In genomic region chr12:15688202-15688736, GRCh38 we compare ENCODE assay signal across 8 cellular contexts.
DNase-seq lines count a peak whose midpoint lies in the region; ATAC-seq and TF ChIP-seq lines count a peak whose summit lies in the region.

No MANE protein-coding gene starts in this region.

- H3K4me3 ChIP-seq in BE2C (ENCODE audit: low read depth, low read length) = peak overlapping the region; percentile 13; the same call in 1 of the 2 replicates
- peak overlapping the region; percentile 50 for H3K4me3 ChIP-seq in brain microvascular endothelial cell (ENCODE audit: low read depth, low read length)

- H3K36me3 Mint-ChIP-seq in progenitor cell of endocrine pancreas (ENCODE audit: insufficient read depth) = no peaks in the 10 kb centered on the region

- H3K27me3 Mint-ChIP-seq in progenitor cell of endocrine pancreas = no peaks in the 10 kb centered on the region

- H3K9me3 ChIP-seq in BE2C = no peaks in the 10 kb centered on the region

- no peak overlapping the region for H3K27ac Mint-ChIP-seq in progenitor cell of endocrine pancreas

- H3K4me3 Mint-ChIP-seq in progenitor cell of endocrine pancreas (ENCODE audit: low read depth) = no peak overlapping the region

- no peaks in the 10 kb centered on the region for H3K9me3 Mint-ChIP-seq in progenitor cell of endocrine pancreas (ENCODE audit: low read depth)

- in situ Hi-C loops in brain microvascular endothelial cell (cut with HindIII; ENCODE audit: low pct_ligation_motif_present, low sequenced_read_pairs) = no loop called here

- H3K4me1 Mint-ChIP-seq in progenitor cell of endocrine pancreas (ENCODE audit: low read depth) = peaks cover 7% of the 10 kb centered on the region

- H3K36me3 ChIP-seq in BE2C = no peaks in the 10 kb centered on the region
- H3K36me3 ChIP-seq in brain microvascular endothelial cell (replicated peaks) = no peaks in the 10 kb centered on the region

- ATAC-seq in HG03432 (IDR thresholded peaks at IDR 0.05; ENCODE audit: unreplicated experiment) (peak; percentile 35), HG02970 (IDR thresholded peaks at IDR 0.05; ENCODE audit: low FRiP score, unreplicated experiment) (no peak)

- TF ChIP-seq CTCF in BE2C (IDR thresholded peaks at IDR 0.05; ENCODE audit: low read depth, low read length) (no peak), brain microvascular endothelial cell (IDR thresholded peaks at IDR 0.05; ENCODE audit: low read depth, low read length, missing control alignments) (no peak), progenitor cell of endocrine pancreas (IDR thresholded peaks at IDR 0.05; ENCODE audit: unreplicated experiment) (no peak)

- DNase-seq in BE2C = peak; percentile 9
- peak; percentile 68 for DNase-seq in brain microvascular endothelial cell
- DNase-seq in midbrain (lab: John Stamatoyannopoulos, UW) = peak; percentile 71
- no peak for DNase-seq in progenitor cell of endocrine pancreas (ENCODE audit: low spot score, unreplicated experiment)
- no peak for DNase-seq in KG1 (lab: John Stamatoyannopoulos, UW)
- no peak for DNase-seq in NCI-H774 (lab: John Stamatoyannopoulos, UW)

- H3K27me3 ChIP-seq in BE2C (peaks cover 31% of the 10 kb centered on the region), brain microvascular endothelial cell (replicated peaks) (no peaks in the 10 kb centered on the region)

- H3K4me1 ChIP-seq in BE2C = no peaks in the 10 kb centered on the region

- peak overlapping the region; percentile 73 for H3K27ac ChIP-seq in brain microvascular endothelial cell

Comparison
In these comparisons a context has a peak if more than half of its experiments do, and no peak if none do; other contexts are left out.
1. DNase-seq: peak in BE2C (single experiment), brain microvascular endothelial cell (single experiment) and midbrain (single experiment); none in progenitor cell of endocrine pancreas (single experiment), KG1 (single experiment) and NCI-H774 (single experiment).